Comparison of ENCODE assay signal across 28 cellular contexts in genomic region chr16:84680843-84681629, GRCh38.
"Had no signal": no experiment of that assay in that cellular context is flagged by ENCODE, and none has a peak within 500 bp of the region (broad histone marks: within the 10 kb centered on the region; RNA-seq: fewer than 3 reads in every experiment).

No MANE protein-coding gene starts in this region.

- H3K36me3 ChIP-seq: esophagus squamous epithelium, gastrocnemius medialis, heart right ventricle, left lung, lower lobe of right lung had no signal

- H3K9me3 ChIP-seq: esophagus squamous epithelium, gastrocnemius medialis, heart right ventricle, left lung, lower lobe of right lung, mucosa of descending colon had no signal

- H3K4me3 ChIP-seq: coronary artery, esophagus squamous epithelium, gastrocnemius medialis, heart right ventricle, left lung, lower lobe of right lung, mucosa of descending colon had no signal

- H3K27ac Mint-ChIP-seq: dendritic cell treated with granulocyte-macrophage colony-stimulating factor and Interleukin-4, amounts not matched to agents 40 ng/mL and 50 ng/mL, for 4 days; effector memory CD8-positive, alpha-beta T cell; endodermal cell; mesothelial cell of epicardium had no signal

- H3K4me3 Mint-ChIP-seq: dendritic cell treated with granulocyte-macrophage colony-stimulating factor and Interleukin-4, amounts not matched to agents 40 ng/mL and 50 ng/mL, for 4 days; effector memory CD8-positive, alpha-beta T cell; endodermal cell; mesothelial cell of epicardium; naive B cell had no signal

- H3K36me3 Mint-ChIP-seq: mesothelial cell of epicardium, naive B cell had no signal

- H3K9me3 Mint-ChIP-seq: dendritic cell treated with granulocyte-macrophage colony-stimulating factor and Interleukin-4, amounts not matched to agents 40 ng/mL and 50 ng/mL, for 4 days; effector memory CD8-positive, alpha-beta T cell; endodermal cell; mesothelial cell of epicardium; naive B cell had no signal

- H3K27ac ChIP-seq: coronary artery, epithelial cell of prostate, esophagus squamous epithelium, gastrocnemius medialis, heart right ventricle, left lung, lower lobe of right lung had no signal

- H3K4me1 Mint-ChIP-seq: mesothelial cell of epicardium, naive B cell had no signal

- FAIRE-seq: colon, endometrium, islet of Langerhans, keratinocyte had no signal

- ATAC-seq: effector memory CD8-positive, alpha-beta T cell; esophagus mucosa; gastrocnemius medialis; heart right ventricle; left cardiac atrium; left lung; left ventricle myocardium superior; lower lobe of right lung; mucosa of descending colon had no signal

- H3K4me1 ChIP-seq: esophagus squamous epithelium, gastrocnemius medialis, heart right ventricle, lower lobe of right lung had no signal

- DNase-seq: effector CD8-positive, alpha-beta T cell; effector memory CD8-positive, alpha-beta T cell; endodermal cell; erythroblast; esophagus squamous epithelium; foreskin fibroblast; foreskin melanocyte; gastrocnemius medialis; glutamatergic neuron; head of caudate nucleus; heart right ventricle; hippocampal formation; left cardiac atrium; left lung; left ventricle myocardium superior; lower lobe of right lung; mesenchymal stem cell; mucosa of descending colon; naive B cell had no signal
